In genomic region chr15:92097473-92098178, GRCh38 we compare ENCODE assay signal across 8 cellular contexts.
A peak's percentile ranks its signal among the peaks of the same experiment; 100 is the strongest.
DNase-seq lines count a peak whose midpoint lies in the region; ATAC-seq and TF ChIP-seq lines count a peak whose summit lies in the region.

No MANE protein-coding gene starts in this region.

- no peaks in the 10 kb centered on the region for H3K27me3 Mint-ChIP-seq in CD4-positive, alpha-beta memory T cell
- H3K27me3 Mint-ChIP-seq in glutamatergic neuron (ENCODE audit: unreplicated experiment) = peaks cover 5% of the 10 kb centered on the region

- no peak overlapping the region for H3K4me3 ChIP-seq in CD4-positive, alpha-beta memory T cell (ENCODE audit: low read length in 2 of 2)
- H3K4me3 ChIP-seq in PC-3 (ENCODE audit: low read length) (no peak overlapping the region), lower leg skin (ENCODE audit: low read depth, poor library complexity, severe bottlenecking) (no peak overlapping the region)

- peak; percentile 55 for ATAC-seq in GM19324 (IDR thresholded peaks at IDR 0.05; ENCODE audit: low FRiP score, unreplicated experiment)
- ATAC-seq in HG03442 (IDR thresholded peaks at IDR 0.05; ENCODE audit: unreplicated experiment) = peak; percentile 55
- peak; percentile 73 for ATAC-seq in PC-3

- CTCF ChIA-PET in CD4-positive, alpha-beta memory T cell (lab: Charles Lee; ENCODE audit: partially characterized antibody) = interaction anchor here (0.5 to 3.3 kb wide), 12 partner anchors 9 to 619 kb away, joined by 3 to 19 read pairs (median 4); no protein-coding TSS in a partner anchor
- CTCF ChIA-PET in PC-3 (lab: Charles Lee) = no interaction called here

- peaks cover 0 to 2% (median 0%) of the 10 kb centered on the region in 8 donors for H3K9me3 Mint-ChIP-seq in CD4-positive, alpha-beta memory T cell
- peaks cover 11% of the 10 kb centered on the region for H3K9me3 Mint-ChIP-seq in glutamatergic neuron (ENCODE audit: unreplicated experiment)

- H3K27me3 ChIP-seq in CD4-positive, alpha-beta memory T cell (ENCODE audit: insufficient read depth, low read length) = no peaks in the 10 kb centered on the region
- peaks cover 22% of the 10 kb centered on the region for H3K27me3 ChIP-seq in PC-3 (ENCODE audit: low read length)

- no peak overlapping the region for H3K9ac ChIP-seq in PC-3 (ENCODE audit: low read length)

- H3K27ac ChIP-seq in CD4-positive, alpha-beta memory T cell (ENCODE audit: low read depth, low read length) = no peak overlapping the region
- no peak overlapping the region for H3K27ac ChIP-seq in PC-3 (ENCODE audit: low read length)

- H3K4me1 ChIP-seq in CD4-positive, alpha-beta memory T cell (ENCODE audit: insufficient read depth, low read length) = peaks cover 50% of the 10 kb centered on the region
- H3K4me1 ChIP-seq in PC-3 (ENCODE audit: insufficient read depth, low read length) = no peaks in the 10 kb centered on the region

- H3K79me2 ChIP-seq in PC-3 (ENCODE audit: low read length) = no peaks in the 10 kb centered on the region

- no TSS peak for BruUV-seq in PC-3 (replicated peaks; lab: Mats Ljungman, UMichigan)

- peak in 4 of 5 donors; percentile 42 to 48 (median 46) for DNase-seq in CD4-positive, alpha-beta memory T cell
- DNase-seq in PC-3 (peak; percentile 70), glutamatergic neuron (peak; percentile 69), posterior cingulate gyrus (peak in 7 of 10 donors; percentile 34 to 89 (median 58)), lower leg skin (ENCODE audit: low spot score in 2 of 2) (no peak)
- DNase-seq in activated naive CD4-positive, alpha-beta T cell treated with anti-CD3 and anti-CD28 coated beads, Interleukin-2, amount 50 U/mL, for 16 hours = peak; percentile 36

- no peaks in the 10 kb centered on the region for H3K9me3 ChIP-seq in CD4-positive, alpha-beta memory T cell (ENCODE audit: control insufficient read depth in 1 of 2, low read length in 2 of 2)
- no peaks in the 10 kb centered on the region for H3K9me3 ChIP-seq in PC-3 (ENCODE audit: low read length)

- no peaks in the 10 kb centered on the region for H3K36me3 ChIP-seq in CD4-positive, alpha-beta memory T cell (ENCODE audit: insufficient read depth, low read length)
- H3K36me3 ChIP-seq in PC-3 (ENCODE audit: low read depth, low read length) = no peaks in the 10 kb centered on the region

- peak overlapping the region in 6 of 8 donors; percentile 27 to 86 (median 54) for H3K4me3 Mint-ChIP-seq in CD4-positive, alpha-beta memory T cell
- H3K4me3 Mint-ChIP-seq in glutamatergic neuron (ENCODE audit: unreplicated experiment) = peak overlapping the region; percentile 14

- intact Hi-C loops in CD4-positive, alpha-beta memory T cell (cut with micrococcal nuclease) = no loop called here
- intact Hi-C loops in PC-3 (cut with micrococcal nuclease) = no loop called here
- intact Hi-C loops in posterior cingulate gyrus (cut with DNase I) = loop anchor here (1.0 to 5.0 kb wide), 3 partner anchors 110 to 617 kb away; no protein-coding TSS in a partner anchor
- intact Hi-C loops in lower leg skin (cut with DNase I; ENCODE audit: low total_unique reads) = loop anchor here (10.0 kb wide), 1 partner anchor 127 kb away; no protein-coding TSS in a partner anchor

- H2AFZ ChIP-seq in PC-3 (ENCODE audit: low read length) = no peak overlapping the region

- H3K36me3 Mint-ChIP-seq in CD4-positive, alpha-beta memory T cell = peaks cover 15 to 22% of the 10 kb centered on the region in 2 donors
- H3K36me3 Mint-ChIP-seq in glutamatergic neuron (ENCODE audit: unreplicated experiment) = no peaks in the 10 kb centered on the region

- H3K4me2 ChIP-seq in PC-3 (ENCODE audit: low read length) = no peak overlapping the region

- 39 to 42% methylated on average over 17 of the region's 17 CpGs for WGBS in lower leg skin, 2 donors

- H3F3A ChIP-seq in PC-3 (ENCODE audit: low read length, unreplicated experiment) = no peaks in the 10 kb centered on the region

- no peaks in the 10 kb centered on the region for H3K9me2 ChIP-seq in PC-3 (replicated peaks; ENCODE audit: low read length)

- H3K4me1 Mint-ChIP-seq in CD4-positive, alpha-beta memory T cell = peaks cover 53 to 87% (median 60%) of the 10 kb centered on the region in 4 donors
- peaks cover 28% of the 10 kb centered on the region for H3K4me1 Mint-ChIP-seq in glutamatergic neuron (ENCODE audit: low read depth, unreplicated experiment)

- POLR2A ChIA-PET in CD4-positive, alpha-beta memory T cell (lab: Charles Lee; ENCODE audit: partially characterized antibody) = no interaction called here
- POLR2A ChIA-PET in PC-3 (lab: Charles Lee; ENCODE audit: unreplicated experiment) = no interaction called here

- no peaks in the 10 kb centered on the region for H4K20me1 ChIP-seq in PC-3 (ENCODE audit: low read length)

- peak overlapping the region; percentile 5 to 93 (median 86) for H3K27ac Mint-ChIP-seq in CD4-positive, alpha-beta memory T cell
- no peak overlapping the region for H3K27ac Mint-ChIP-seq in glutamatergic neuron (ENCODE audit: unreplicated experiment)

- TF ChIP-seq POLR2A in lower leg skin (IDR thresholded peaks at IDR 0.05) = no peak

- TF ChIP-seq CTCF in PC-3 (conservative IDR thresholded peaks at IDR 0.05; ENCODE audit: low read depth, low read length) (peak; percentile 80), glutamatergic neuron (IDR thresholded peaks at IDR 0.05; ENCODE audit: partially characterized antibody, unreplicated experiment) (peak; percentile 81), lower leg skin (IDR thresholded peaks at IDR 0.05) (peak in 1 of 3 donors; percentile 50)

Comparison
In these comparisons a context has a peak if more than half of its experiments do, and no peak if none do; other contexts are left out.
1. DNase-seq: peak in CD4-positive, alpha-beta memory T cell (4 of 5), PC-3 (single experiment), activated naive CD4-positive, alpha-beta T cell treated with anti-CD3 and anti-CD28 coated beads, Interleukin-2, amount 50 U/mL, for 16 hours (single experiment), glutamatergic neuron (single experiment) and posterior cingulate gyrus (7 of 10); none in lower leg skin (0 of 2).
2. intact Hi-C loops: an anchor here in posterior cingulate gyrus (1.0 to 5.0 kb wide) and lower leg skin (10.0 kb wide); none called in CD4-positive, alpha-beta memory T cell and PC-3.
3. Peak in every context shown above with its lines, with median percentiles within 50 percentile points of each other: ATAC-seq.